9 cellular contexts compared by ENCODE assay signal in genomic region chr11:99015634-99016454, GRCh38. TPM values are rescaled to one million over a fixed set of nuclear protein-coding genes. Genes with fewer than 3 reads are reported as not detected.
DNase-seq lines count a peak whose midpoint lies in the region; ATAC-seq, FAIRE-seq and TF ChIP-seq lines count a peak whose summit lies in the region.
"Had no signal": no experiment of that assay in that cellular context is flagged by ENCODE, and none has a peak within 500 bp of the region (broad histone marks: within the 10 kb centered on the region; RNA-seq: fewer than 3 reads in every experiment).

No MANE protein-coding gene starts in this region.

- TF ChIP-seq CTCF in colonic mucosa (IDR thresholded peaks at IDR 0.05) (peak; percentile 70), mucosa of descending colon (IDR thresholded peaks at IDR 0.05) (peak; percentile 60)

- no peaks in the 10 kb centered on the region for H3K9me3 ChIP-seq in colonic mucosa
- no peaks in the 10 kb centered on the region for H3K9me3 ChIP-seq in mucosa of descending colon

- H3K4me1 ChIP-seq in colonic mucosa (no peaks in the 10 kb centered on the region), mucosa of descending colon (ENCODE audit: low read depth) (no peaks in the 10 kb centered on the region)

- no peak overlapping the region for H3K27ac ChIP-seq in colonic mucosa

- peak; percentile 72 for DNase-seq in Ammon's horn (ENCODE audit: low spot score)
- no peak for DNase-seq in GM18507 (ENCODE audit: extremely low spot score, insufficient read length, low read depth)
- peak; percentile 75 for DNase-seq in NCI-H82 (lab: John Stamatoyannopoulos, UW)
- DNase-seq in colonic mucosa = no peak
- DNase-seq in mucosa of descending colon = peak in 1 of 3 donors; percentile 22
- no peak for DNase-seq in stimulated activated CD8-positive, alpha-beta memory T cell treated with anti-CD3 and anti-CD28 coated beads, Interleukin-4, amount 100 ng/mL, for 48 hours
- no peak for DNase-seq in activated CD4-positive, CD25-positive, alpha-beta regulatory T cell treated with anti-CD3 and anti-CD28 coated beads, Interleukin-2, amount 50 U/mL, for 72 hours

- intact Hi-C loops in colonic mucosa (cut with DNase I) (no loop called here), mucosa of descending colon (cut with DNase I, micrococcal nuclease) (no loop called here)

- ATAC-seq in HG03175 (IDR thresholded peaks at IDR 0.05; ENCODE audit: unreplicated experiment) = peak; percentile 77
- ATAC-seq in mucosa of descending colon = peak; percentile 30
- ATAC-seq: naive thymus-derived CD8-positive, alpha-beta T cell had no signal

- no peak overlapping the region for H3K4me3 ChIP-seq in colonic mucosa
- H3K4me3 ChIP-seq in mucosa of descending colon = no peak overlapping the region

- no peak overlapping the region for H3K9ac ChIP-seq in colonic mucosa (ENCODE audit: low read depth in 2 of 2, low read length in 2 of 2)

- FAIRE-seq in GM18507 (lab: Jason Lieb, UNC) = peak; percentile 74

- no peaks in the 10 kb centered on the region for H3K27me3 ChIP-seq in colonic mucosa

- H3K36me3 ChIP-seq in colonic mucosa (no peaks in the 10 kb centered on the region), mucosa of descending colon (ENCODE audit: low read depth) (no peaks in the 10 kb centered on the region)

RNA-seq across cellular contexts. Expression of gene CNTN5, which starts 4.9 kb away (rescaled TPM):
- not detected for total RNA-seq in colonic mucosa
- total RNA-seq in mucosa of descending colon = under 1 TPM in 1 of 3 donors, not detected in 2; 0.35 TPM
- total RNA-seq: naive thymus-derived CD8-positive, alpha-beta T cell had no signal

Comparison
In these comparisons a context has a peak if more than half of its experiments do, and no peak if none do; other contexts are left out.
1. DNase-seq: peak in Ammon's horn (single experiment) and NCI-H82 (single experiment); none in GM18507 (single experiment), colonic mucosa (single experiment), stimulated activated CD8-positive, alpha-beta memory T cell treated with anti-CD3 and anti-CD28 coated beads, Interleukin-4, amount 100 ng/mL, for 48 hours (single experiment) and activated CD4-positive, CD25-positive, alpha-beta regulatory T cell treated with anti-CD3 and anti-CD28 coated beads, Interleukin-2, amount 50 U/mL, for 72 hours (single experiment).